In the genomic region with DNA sequence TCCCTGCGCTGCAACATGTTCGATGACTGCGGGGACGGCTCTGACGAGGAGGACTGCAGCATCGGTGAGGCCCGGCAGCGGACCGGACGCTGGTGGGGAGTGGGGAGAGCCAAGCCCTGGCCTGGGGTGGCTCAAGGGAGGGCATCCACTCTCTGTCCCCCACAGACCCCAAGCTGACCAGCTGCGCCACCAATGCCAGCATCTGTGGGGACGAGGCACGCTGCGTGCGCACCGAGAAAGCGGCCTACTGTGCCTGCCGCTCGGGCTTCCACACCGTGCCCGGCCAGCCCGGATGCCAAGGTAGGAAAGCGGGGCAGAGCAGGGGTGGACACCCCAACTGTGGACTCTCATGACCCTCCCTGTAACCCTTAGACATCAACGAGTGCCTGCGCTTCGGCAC, we compare ENCODE assay signal across 7 cellular contexts. TPM values are rescaled to one million over a fixed set of nuclear protein-coding genes. Genes with fewer than 3 reads are reported as not detected.
"Had no signal": no experiment of that assay in that cellular context is flagged by ENCODE, and none has a peak within 500 bp of the region (broad histone marks: within the 10 kb centered on the region; RNA-seq: fewer than 3 reads in every experiment).

No MANE protein-coding gene starts in this region.

- H3K27ac Mint-ChIP-seq: IgD-negative memory B cell had no signal

- H3K4me3 Mint-ChIP-seq: H9, IgD-negative memory B cell had no signal

- H2AFZ ChIP-seq: GM23248 had no signal

- H3K36me3 Mint-ChIP-seq: IgD-negative memory B cell had no signal

- H3K9ac ChIP-seq: GM23248 had no signal

- H3K4me1 Mint-ChIP-seq: H9, IgD-negative memory B cell had no signal

- H3K27me3 Mint-ChIP-seq: IgD-negative memory B cell had no signal

- H3K4me3 ChIP-seq: GM23248 had no signal

- H3K27ac ChIP-seq: GM23248 had no signal

- DNase-seq: GM23248, H9, HCEC 1CT, KBM-7 had no signal

- H3K9me3 Mint-ChIP-seq: H9, IgD-negative memory B cell had no signal

RNA-seq across cellular contexts. Expression of gene LRP1-AS, which starts 57.8 kb away (rescaled TPM):
- total RNA-seq: GM23248, H1, H9, HT-29 had no signal
- polyA plus RNA-seq: H1, IgD-negative memory B cell had no signal
